Comparison of ENCODE assay signal across 9 cellular contexts in genomic region chr19:42693760-42694350, GRCh38. TPM values are rescaled to one million over a fixed set of nuclear protein-coding genes. Genes with fewer than 3 reads are reported as not detected.
A peak's percentile ranks its signal among the peaks of the same experiment; 100 is the strongest.
DNase-seq lines count a peak whose midpoint lies in the region; ATAC-seq, FAIRE-seq and TF ChIP-seq lines count a peak whose summit lies in the region.
"Had no signal": no experiment of that assay in that cellular context is flagged by ENCODE, and none has a peak within 500 bp of the region (broad histone marks: within the 10 kb centered on the region; RNA-seq: fewer than 3 reads in every experiment).

No MANE protein-coding gene starts in this region.

- FAIRE-seq in HepG2 (lab: Jason Lieb, UNC), result peak; percentile 58

- H3K4me3 ChIP-seq in KMS-11 (IDR thresholded peaks at IDR 0.05; ENCODE audit: insufficient read depth, low read depth, low read length), result no peak overlapping the region
- H3K4me3 ChIP-seq in HepG2 (replicated peaks in 1 of 3; ENCODE audit: insufficient read depth in 1 of 3, low read depth in 2 of 3, low read length in 3 of 3), result no peak overlapping the region

- H3K27ac ChIP-seq in KMS-11, result no peak overlapping the region
- H3K27ac ChIP-seq in HepG2 (ENCODE audit: extremely low read length, insufficient read depth, low read length), result no peak overlapping the region

- peaks cover 11% of the 10 kb centered on the region for H3K9me3 ChIP-seq in HepG2 (ENCODE audit: low read length)

- H3K4me2 ChIP-seq in KMS-11, result no peak overlapping the region
- no peak overlapping the region for H3K4me2 ChIP-seq in HepG2 (ENCODE audit: low read depth, low read length)

- H3K79me2 ChIP-seq in KMS-11 (ENCODE audit: insufficient read depth, low read depth) (no peaks in the 10 kb centered on the region), HepG2 (ENCODE audit: insufficient read depth, low read length) (no peaks in the 10 kb centered on the region)

- TF ChIP-seq CTCF in KMS-11 (conservative IDR thresholded peaks at IDR 0.05; ENCODE audit: low read depth, low read length) (peak; percentile 52), WTC11 (IDR thresholded peaks at IDR 0.05) (peak; percentile 52), HepG2 (CRISPR knock-in tag; IDR thresholded peaks at IDR 0.05) (peak; percentile 66), nephron progenitor cell (IDR thresholded peaks at IDR 0.05) (no peak)

- ATAC-seq in WTC11, result peak; percentile 94
- ATAC-seq in HepG2, result peak; percentile 91
- ATAC-seq in GM18511 (IDR thresholded peaks at IDR 0.05; ENCODE audit: unreplicated experiment), result no peak

- H3K36me3 ChIP-seq in KMS-11 (ENCODE audit: insufficient read depth) (no peaks in the 10 kb centered on the region), HepG2 (replicated peaks in 1 of 2; ENCODE audit: control insufficient read depth in 1 of 2, insufficient read depth in 2 of 2, low read length in 2 of 2) (no peaks in the 10 kb centered on the region)

- WGBS in HepG2 (ENCODE audit: low lambda C conversion rate), result 7% methylated on average over 5 of the region's 5 CpGs

- peaks cover 11% of the 10 kb centered on the region for H3K36me3 Mint-ChIP-seq in WTC11
- H3K36me3 Mint-ChIP-seq in nephron progenitor cell (ENCODE audit: low read depth), result no peaks in the 10 kb centered on the region

- TF ChIP-seq RAD21 in HepG2 (CRISPR knock-in tag; IDR thresholded peaks at IDR 0.05), result no peak

- H3K27ac Mint-ChIP-seq in WTC11 (no peak overlapping the region), nephron progenitor cell (no peak overlapping the region)

- TF ChIP-seq EP300 in HepG2 (IDR thresholded peaks at IDR 0.05; ENCODE audit: low read depth in 2 of 2, low read length in 2 of 2) (no peak), HepG2 (CRISPR knock-in tag; IDR thresholded peaks at IDR 0.05; ENCODE audit: borderline replicate concordance) (no peak)

- H3K4me1 ChIP-seq in KMS-11 (ENCODE audit: low read depth, poor library complexity, severe bottlenecking), result no peaks in the 10 kb centered on the region
- H3K4me1 ChIP-seq in HepG2 (ENCODE audit: insufficient read depth, low read length), result no peaks in the 10 kb centered on the region

- peak; percentile 29 for DNase-seq in GM04504 (ENCODE audit: low read depth)
- DNase-seq in WTC11 (ENCODE audit: low spot score), result peak; percentile 63
- DNase-seq in HepG2 (ENCODE audit: low spot score), result peak; percentile 49
- DNase-seq in nephron progenitor cell, result no peak
- DNase-seq in T-helper 9 cell, result no peak

- CTCF ChIA-PET in WTC11 (lab: Charles Lee), result interaction anchor here (0.5 to 2.4 kb wide), 21 partner anchors 9 to 939 kb away, joined by 3 to 12 read pairs (median 4); no protein-coding TSS in a partner anchor
- CTCF ChIA-PET in HepG2 (lab: Yijun Ruan, JAX; ENCODE audit: low intra/inter-chr PET ratio, low total read pairs), result interaction anchor here (1.0 to 1.1 kb wide), 2 partner anchors 48 to 82 kb away, joined by 3 to 4 read pairs; no protein-coding TSS in a partner anchor

- no peak overlapping the region for H3K9ac ChIP-seq in KMS-11
- H3K9ac ChIP-seq in HepG2 (ENCODE audit: insufficient read depth, low read depth, low read length), result no peak overlapping the region

- H2AFZ ChIP-seq in KMS-11 (ENCODE audit: low read depth) (no peak overlapping the region), HepG2 (ENCODE audit: low read length) (no peak overlapping the region)

- no peak overlapping the region for H3K4me3 Mint-ChIP-seq in WTC11
- no peak overlapping the region for H3K4me3 Mint-ChIP-seq in nephron progenitor cell

- no peaks in the 10 kb centered on the region for H3K4me1 Mint-ChIP-seq in WTC11
- no peaks in the 10 kb centered on the region for H3K4me1 Mint-ChIP-seq in nephron progenitor cell

- H3K27me3 ChIP-seq in KMS-11 (ENCODE audit: insufficient read depth, low read depth), result no peaks in the 10 kb centered on the region
- H3K27me3 ChIP-seq in HepG2 (ENCODE audit: control insufficient read depth in 1 of 2, insufficient read depth in 2 of 2, low read length in 2 of 2), result no peaks in the 10 kb centered on the region

- H4K20me1 ChIP-seq in KMS-11 (ENCODE audit: insufficient read depth) (no peaks in the 10 kb centered on the region), HepG2 (ENCODE audit: insufficient read depth, low read length) (no peaks in the 10 kb centered on the region)

- BruUV-seq in HepG2 (replicated peaks; lab: Mats Ljungman, UMichigan), result no TSS peak

- intact Hi-C loops in HepG2 (cut with micrococcal nuclease; ENCODE audit: unreplicated experiment), result loop anchor here (10.0 kb wide), 1 partner anchor 71 kb away; the partner anchor contains the start of gene PSG8

- in situ Hi-C loops in HepG2 (cut with HindIII; ENCODE audit: extremely low pct_ligation_motif_present, low pct_unique_long_range_greater_than_20kb), result no loop called here

- TF ChIP-seq POLR2A in HepG2 (IDR thresholded peaks at IDR 0.05; ENCODE audit: insufficient read depth in 1 of 2, low read depth in 2 of 2, low read length in 2 of 2), result no peak

- H3K9me3 Mint-ChIP-seq in WTC11 (peaks cover 40% of the 10 kb centered on the region), nephron progenitor cell (peaks cover 81% of the 10 kb centered on the region)

- POLR2A ChIA-PET in WTC11 (lab: Charles Lee), result no interaction called here
- POLR2A ChIA-PET in HepG2 (lab: Yijun Ruan, JAX), result no interaction called here

- H3K27me3 Mint-ChIP-seq in WTC11 (ENCODE audit: low read depth) (peaks cover 31% of the 10 kb centered on the region), nephron progenitor cell (ENCODE audit: low read depth, poor library complexity) (no peaks in the 10 kb centered on the region)

TF ChIP-seq in WTC11, 78 proteins besides CTCF, POLR2A, EP300 and RAD21 (continues in another document):
- no peak for TF ChIP-seq MXD4 (CRISPR knock-in tag; IDR thresholded peaks at IDR 0.05; ENCODE audit: borderline replicate concordance)

TF ChIP-seq in HepG2, 621 proteins besides CTCF, POLR2A, EP300 and RAD21 (continues in another document):
- TF ChIP-seq STAG1 (CRISPR knock-in tag; IDR thresholded peaks at IDR 0.05) (peak; percentile 58), CEBPG (CRISPR knock-in tag; IDR thresholded peaks at IDR 0.05) (0 out of 2 replicates have a peak, but pooled peaks have one; percentile 9), ZC3H4 (CRISPR knock-in tag; IDR thresholded peaks at IDR 0.05; ENCODE audit: borderline replicate concordance) (no peak), ZNF672 (CRISPR knock-in tag; IDR thresholded peaks at IDR 0.05) (no peak), ARID2 (CRISPR knock-in tag; IDR thresholded peaks at IDR 0.05; ENCODE audit: borderline replicate concordance) (no peak), NONO (IDR thresholded peaks at IDR 0.05) (no peak), NONO (CRISPR knock-in tag; conservative IDR thresholded peaks at IDR 0.05) (no peak)
- TF ChIP-seq, protein P1, sequence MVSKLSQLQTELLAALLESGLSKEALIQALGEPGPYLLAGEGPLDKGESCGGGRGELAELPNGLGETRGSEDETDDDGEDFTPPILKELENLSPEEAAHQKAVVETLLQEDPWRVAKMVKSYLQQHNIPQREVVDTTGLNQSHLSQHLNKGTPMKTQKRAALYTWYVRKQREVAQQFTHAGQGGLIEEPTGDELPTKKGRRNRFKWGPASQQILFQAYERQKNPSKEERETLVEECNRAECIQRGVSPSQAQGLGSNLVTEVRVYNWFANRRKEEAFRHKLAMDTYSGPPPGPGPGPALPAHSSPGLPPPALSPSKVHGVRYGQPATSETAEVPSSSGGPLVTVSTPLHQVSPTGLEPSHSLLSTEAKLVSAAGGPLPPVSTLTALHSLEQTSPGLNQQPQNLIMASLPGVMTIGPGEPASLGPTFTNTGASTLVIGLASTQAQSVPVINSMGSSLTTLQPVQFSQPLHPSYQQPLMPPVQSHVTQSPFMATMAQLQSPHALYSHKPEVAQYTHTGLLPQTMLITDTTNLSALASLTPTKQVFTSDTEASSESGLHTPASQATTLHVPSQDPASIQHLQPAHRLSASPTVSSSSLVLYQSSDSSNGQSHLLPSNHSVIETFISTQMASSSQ (IDR thresholded peaks at IDR 0.05; ENCODE audit: low read depth), result no peak
- TF ChIP-seq, protein P1 (CRISPR knock-in tag; IDR thresholded peaks at IDR 0.05; ENCODE audit: borderline replicate concordance), result no peak

RNA-seq across cellular contexts. Expression of gene PSG3, which starts 46.4 kb away (rescaled TPM):
- total RNA-seq in WTC11 (2021) (not detected in 3 replicates), HepG2 (2016; rRNA removed; fragmentation: Illumina TruSeq; extraction: Trizol) (not detected in 2 replicates)
- total RNA-seq in HepG2 (2016; cell fraction: cytosol; rRNA removed; fragmentation: Illumina TruSeq; extraction: Trizol; ENCODE audit: low read depth), result not detected in 2 replicates
- total RNA-seq in HepG2 (2016; cell fraction: insoluble cytoplasmic fraction; rRNA removed; fragmentation: Illumina TruSeq; extraction: Trizol), result not detected in 2 replicates
- not detected in 2 replicates for total RNA-seq in HepG2 (2016; cell fraction: membrane; rRNA removed; fragmentation: Illumina TruSeq; extraction: Trizol)
- not detected in 2 replicates for total RNA-seq in HepG2 (2016; cell fraction: nucleus; rRNA removed; fragmentation: Illumina TruSeq; extraction: Trizol)
- polyA plus RNA-seq in HepG2 (2011; rRNA removed), result 0.07 TPM in 1 of 2 replicates, not detected in the other
- polyA plus RNA-seq in HepG2 (2011; cell fraction: cytosol; rRNA removed), result not detected in 2 replicates
- polyA plus RNA-seq in HepG2 (2011; cell fraction: nucleus; rRNA removed), result not detected in 2 replicates
- not detected in 2 replicates for polyA plus RNA-seq in HepG2 (2012)
- polyA plus RNA-seq in HepG2 (2016; cell fraction: cytosol; fragmentation: Illumina TruSeq; extraction: Trizol; ENCODE audit: low read depth), result not detected in 2 replicates
- polyA plus RNA-seq in HepG2 (2016; cell fraction: insoluble cytoplasmic fraction; fragmentation: Illumina TruSeq; extraction: Trizol; ENCODE audit: low read depth), result not detected in 2 replicates
- polyA plus RNA-seq in HepG2 (2016; cell fraction: membrane; fragmentation: Illumina TruSeq; extraction: Trizol; ENCODE audit: low read depth), result not detected in 2 replicates
- not detected in 2 replicates for polyA plus RNA-seq in HepG2 (2016; cell fraction: nucleus; fragmentation: Illumina TruSeq; extraction: Trizol; ENCODE audit: insufficient read depth, low read depth)
- polyA minus RNA-seq in HepG2 (2011; rRNA and poly(A)+ RNA removed; ENCODE audit: low replicate concordance), result not detected in 2 replicates
- not detected in 2 replicates for polyA minus RNA-seq in HepG2 (2011; cell fraction: cytosol; rRNA and poly(A)+ RNA removed)
- polyA minus RNA-seq in HepG2 (2011; cell fraction: nucleus; rRNA and poly(A)+ RNA removed), result not detected in 2 replicates
- total RNA-seq: activated CD8-positive, alpha-beta memory T cell treated with anti-CD3 and anti-CD28 coated beads for 36 hours; skeletal muscle tissue had no signal

Comparison
In these comparisons a context has a peak if more than half of its experiments do, and no peak if none do; other contexts are left out.
1. DNase-seq: peak in GM04504 (single experiment), WTC11 (single experiment) and HepG2 (single experiment); none in nephron progenitor cell (single experiment) and T-helper 9 cell (single experiment).